In genomic region chr7:19754521-19755116, GRCh38 we compare ENCODE assay signal across 9 cellular contexts. TPM values are rescaled to one million over a fixed set of nuclear protein-coding genes. Genes with fewer than 3 reads are reported as not detected.
DNase-seq lines count a peak whose midpoint lies in the region; ATAC-seq and TF ChIP-seq lines count a peak whose summit lies in the region.
"Had no signal": no experiment of that assay in that cellular context is flagged by ENCODE, and none has a peak within 500 bp of the region (broad histone marks: within the 10 kb centered on the region; RNA-seq: fewer than 3 reads in every experiment).

No MANE protein-coding gene starts in this region.

- H2AK5ac ChIP-seq in mesenchymal stem cell (ENCODE audit: low read length, severe bottlenecking), result no peak overlapping the region

- H3K9me2 ChIP-seq in GM23338 (ENCODE audit: insufficient read depth), result no peaks in the 10 kb centered on the region

- H3K4me3 ChIP-seq in GM23338 (no peak overlapping the region), brain microvascular endothelial cell (ENCODE audit: low read depth, low read length) (no peak overlapping the region), mesenchymal stem cell (ENCODE audit: insufficient read depth in 1 of 2, low read depth in 1 of 2, low read length in 2 of 2) (no peak overlapping the region)

- H3K9me3 Mint-ChIP-seq in GM23338, result no peaks in the 10 kb centered on the region
- H3K9me3 Mint-ChIP-seq: memory B cell had no signal

- H3K36me3 Mint-ChIP-seq in GM23338 (ENCODE audit: low read depth), result no peaks in the 10 kb centered on the region
- H3K36me3 Mint-ChIP-seq: memory B cell had no signal

- no peaks in the 10 kb centered on the region for H3K4me1 Mint-ChIP-seq in GM23338
- H3K4me1 Mint-ChIP-seq: memory B cell had no signal

- in situ Hi-C loops in brain microvascular endothelial cell (cut with HindIII; ENCODE audit: low pct_ligation_motif_present, low sequenced_read_pairs), result loop anchor here (25.0 kb wide), 1 partner anchor 558 kb away; no protein-coding TSS in a partner anchor

- peak; percentile 85 for TF ChIP-seq CTCF in C4-2B (conservative IDR thresholded peaks at IDR 0.05)
- TF ChIP-seq CTCF in GM23338 (conservative IDR thresholded peaks at IDR 0.05; ENCODE audit: low read depth in 2 of 2), result peak; percentile 56 to 92
- peak; percentile 58 for TF ChIP-seq CTCF in brain microvascular endothelial cell (IDR thresholded peaks at IDR 0.05; ENCODE audit: low read depth, low read length, missing control alignments)

- no peak overlapping the region for H2BK15ac ChIP-seq in mesenchymal stem cell (ENCODE audit: low read depth, poor library complexity, severe bottlenecking)

- H3K9me3 ChIP-seq in mesenchymal stem cell (ENCODE audit: control insufficient read depth, low read length), result no peaks in the 10 kb centered on the region

- no peaks in the 10 kb centered on the region for H3K79me2 ChIP-seq in GM23338 (replicated peaks; ENCODE audit: insufficient read depth)

- no peak overlapping the region for H3K18ac ChIP-seq in mesenchymal stem cell (ENCODE audit: low read depth in 1 of 2, low read length in 2 of 2)

- no peak overlapping the region for H4K8ac ChIP-seq in mesenchymal stem cell (ENCODE audit: low read length)

- H3K4me3 Mint-ChIP-seq in GM23338, result no peak overlapping the region
- H3K4me3 Mint-ChIP-seq: memory B cell had no signal

- no peak overlapping the region for H3K23ac ChIP-seq in mesenchymal stem cell (ENCODE audit: low read length in 2 of 2)

- no peaks in the 10 kb centered on the region for H3F3A ChIP-seq in GM23338 (replicated peaks; ENCODE audit: low read depth)

- H3K14ac ChIP-seq in mesenchymal stem cell (ENCODE audit: low read length in 2 of 2), result no peak overlapping the region

- no peak overlapping the region for H3K27ac ChIP-seq in C4-2B
- H3K27ac ChIP-seq in GM23338 (ENCODE audit: low read depth), result no peak overlapping the region
- no peak overlapping the region for H3K27ac ChIP-seq in brain microvascular endothelial cell
- no peak overlapping the region for H3K27ac ChIP-seq in mesenchymal stem cell (ENCODE audit: low read length, poor library complexity, severe bottlenecking)

- H4K20me1 ChIP-seq in GM23338 (replicated peaks; ENCODE audit: insufficient read depth), result no peaks in the 10 kb centered on the region

- H3K36me3 ChIP-seq in GM23338 (ENCODE audit: insufficient read depth) (no peaks in the 10 kb centered on the region), brain microvascular endothelial cell (replicated peaks) (no peaks in the 10 kb centered on the region), mesenchymal stem cell (ENCODE audit: control insufficient read depth in 1 of 2, insufficient read depth in 2 of 2, low read depth in 1 of 2, low read length in 2 of 2) (no peaks in the 10 kb centered on the region)

- ATAC-seq in GM23338, result no peak

- H3K27me3 Mint-ChIP-seq in GM23338 (ENCODE audit: insufficient read depth, low read depth, poor library complexity), result no peaks in the 10 kb centered on the region
- H3K27me3 Mint-ChIP-seq: memory B cell had no signal

- H3K4me2 ChIP-seq in GM23338, result no peak overlapping the region
- H3K4me2 ChIP-seq in mesenchymal stem cell (ENCODE audit: low read length, poor library complexity, severe bottlenecking), result no peak overlapping the region

- no peak overlapping the region for H3K4ac ChIP-seq in mesenchymal stem cell (ENCODE audit: low read depth in 1 of 2, low read length in 2 of 2)

- H3K9ac ChIP-seq in mesenchymal stem cell (ENCODE audit: low read length), result peak overlapping the region; percentile 57

- WGBS in mesenchymal stem cell, result 28% methylated on average over 4 of the region's 6 CpGs

- no peaks in the 10 kb centered on the region for H3K27me3 ChIP-seq in GM23338 (ENCODE audit: insufficient read depth)
- no peaks in the 10 kb centered on the region for H3K27me3 ChIP-seq in brain microvascular endothelial cell (replicated peaks)
- no peaks in the 10 kb centered on the region for H3K27me3 ChIP-seq in mesenchymal stem cell (ENCODE audit: control insufficient read depth in 1 of 2, insufficient read depth in 1 of 2, low read length in 2 of 2)

- H2BK5ac ChIP-seq in mesenchymal stem cell (ENCODE audit: low read depth, low read length, poor library complexity, severe bottlenecking), result no peak overlapping the region

- no peaks in the 10 kb centered on the region for H3K79me1 ChIP-seq in mesenchymal stem cell (replicated peaks; ENCODE audit: low read length, poor library complexity, severe bottlenecking)

- no peak overlapping the region for H2BK12ac ChIP-seq in mesenchymal stem cell (ENCODE audit: low read length in 2 of 2)

- H2AFZ ChIP-seq in GM23338, result no peak overlapping the region
- H2AFZ ChIP-seq in mesenchymal stem cell (ENCODE audit: low read depth, low read length), result no peak overlapping the region

- no peaks in the 10 kb centered on the region for H3K4me1 ChIP-seq in GM23338 (ENCODE audit: insufficient read depth)
- peaks cover 2% of the 10 kb centered on the region for H3K4me1 ChIP-seq in mesenchymal stem cell (ENCODE audit: control insufficient read depth, insufficient read depth, low read depth, low read length)

- no peak overlapping the region for H3K27ac Mint-ChIP-seq in GM23338
- H3K27ac Mint-ChIP-seq: memory B cell had no signal

- no peak overlapping the region for H4K91ac ChIP-seq in mesenchymal stem cell (ENCODE audit: low read length)

- no peak overlapping the region for H2BK120ac ChIP-seq in mesenchymal stem cell (ENCODE audit: low read depth, low read length)

- peak; percentile 70 for DNase-seq in GM23338 (ENCODE audit: low spot score)
- DNase-seq in NCI-H446 (lab: John Stamatoyannopoulos, UW), result peak; percentile 40 to 73
- DNase-seq in brain microvascular endothelial cell, result peak; percentile 9
- peak; percentile 50 for DNase-seq in mesenchymal stem cell
- DNase-seq in activated effector memory CD4-positive, alpha-beta T cell treated with anti-CD3 and anti-CD28 coated beads, Interleukin-2, amount 50 U/mL, for 16 hours, result no peak
- no peak for DNase-seq in activated CD4-positive, alpha-beta T cell treated with anti-CD3 and anti-CD28 coated beads for 48 hours
- no peak for DNase-seq in hepatic stellate cell (ENCODE audit: low spot score)

TF ChIP-seq in GM23338, 12 proteins besides CTCF, POLR2A, EP300 and RAD21 (continues in another document):
- TF ChIP-seq ETS1 (IDR thresholded peaks at IDR 0.05) (no peak), EZH2 (IDR thresholded peaks at IDR 0.05; ENCODE audit: low read depth, unreplicated experiment) (no peak), NANOG (IDR thresholded peaks at IDR 0.05; ENCODE audit: borderline replicate concordance) (no peak), POLR2AphosphoS5 (IDR thresholded peaks at IDR 0.05; ENCODE audit: low read depth) (no peak), EZH2phosphoT487 (IDR thresholded peaks at IDR 0.05; ENCODE audit: unreplicated experiment) (no peak), CREB1 (CRISPR knock-in tag; IDR thresholded peaks at IDR 0.05; ENCODE audit: low read depth) (no peak), REST (IDR thresholded peaks at IDR 0.05; ENCODE audit: unreplicated experiment) (no peak), ZNF331 (CRISPR knock-in tag; IDR thresholded peaks at IDR 0.05; ENCODE audit: low read depth) (no peak), JUNB (IDR thresholded peaks at IDR 0.05; ENCODE audit: unreplicated experiment) (no peak)

RNA-seq across cellular contexts. Expression of gene TMEM196, which starts 18.8 kb away (rescaled TPM):
- total RNA-seq in GM23338 (2014; rRNA removed; shearing (Covaris generic)), result not detected in 2 replicates
- polyA plus RNA-seq in GM23338 (2016; fragmentation: Nextera tagmentation; extraction: Ambion mirVana), result 0.11 and 0.57 TPM in 2 replicates
- polyA plus RNA-seq in mesenchymal stem cell (2013, experiment 1 of 2), result 0.06 TPM
- not detected for polyA plus RNA-seq in mesenchymal stem cell (2013, experiment 2 of 2)

RNA-seq across cellular contexts. Expression of gene POLR1F, which starts 45.8 kb away (rescaled TPM):
- 35.2 and 38.1 TPM in 2 replicates for total RNA-seq in GM23338 (2014; rRNA removed; shearing (Covaris generic))
- polyA plus RNA-seq in GM23338 (2016; fragmentation: Nextera tagmentation; extraction: Ambion mirVana), result 89.3 and 99.9 TPM in 2 replicates
- 17.3 TPM for polyA plus RNA-seq in mesenchymal stem cell (2013, experiment 1 of 2)
- 20.0 TPM for polyA plus RNA-seq in mesenchymal stem cell (2013, experiment 2 of 2)

Comparison
In these comparisons a context has a peak if more than half of its experiments do, and no peak if none do; other contexts are left out.
1. DNase-seq: peak in GM23338 (single experiment), NCI-H446 (2 of 2), brain microvascular endothelial cell (single experiment) and mesenchymal stem cell (single experiment); none in activated effector memory CD4-positive, alpha-beta T cell treated with anti-CD3 and anti-CD28 coated beads, Interleukin-2, amount 50 U/mL, for 16 hours (single experiment), activated CD4-positive, alpha-beta T cell treated with anti-CD3 and anti-CD28 coated beads for 48 hours (single experiment) and hepatic stellate cell (single experiment).
2. Peak in every context shown above with its lines, with median percentiles within 50 percentile points of each other: CTCF ChIP-seq.